ENCODE assay signal across 8 cellular contexts in the genomic region with DNA sequence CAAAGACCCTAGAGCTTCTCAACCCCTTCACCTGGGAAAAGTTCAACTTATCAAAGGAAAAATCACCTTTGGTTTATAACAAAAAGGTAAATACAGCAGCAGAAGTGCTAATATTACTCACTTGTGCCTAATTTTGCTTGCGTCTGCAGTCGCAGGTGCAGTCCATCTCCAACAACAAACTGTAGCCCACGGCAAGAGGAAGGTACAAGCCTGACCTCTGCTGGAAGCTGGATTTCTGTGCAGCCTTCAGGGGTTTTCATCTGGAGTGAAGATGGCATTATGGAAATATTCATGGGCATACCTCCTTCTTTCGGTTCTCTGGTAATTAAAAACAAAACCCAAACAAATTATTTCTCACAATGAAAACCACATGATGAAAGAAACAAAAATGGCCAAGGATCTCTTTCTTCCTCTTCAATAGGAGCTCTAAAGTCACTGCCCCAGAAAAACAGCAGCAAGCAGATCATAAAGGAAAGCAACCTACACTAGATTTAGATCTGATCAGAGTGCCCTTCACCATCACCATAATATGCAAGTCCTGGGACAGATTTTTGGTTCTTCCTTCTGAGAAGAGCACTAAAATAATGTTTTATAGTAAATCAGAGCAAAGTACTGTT. TPM values are rescaled to one million over a fixed set of nuclear protein-coding genes. Genes with fewer than 3 reads are reported as not detected.
A peak's percentile ranks its signal among the peaks of the same experiment; 100 is the strongest.
DNase-seq lines count a peak whose midpoint lies in the region; ATAC-seq and TF ChIP-seq lines count a peak whose summit lies in the region.

No MANE protein-coding gene starts in this region.

- no peaks in the 10 kb centered on the region for H3K27me3 ChIP-seq in right lobe of liver

- H3K4me1 ChIP-seq in right lobe of liver, result peaks cover 0 to 4% (median 0%) of the 10 kb centered on the region in 4 donors

- TF ChIP-seq CTCF in cardiac fibroblast (IDR thresholded peaks at IDR 0.05; ENCODE audit: low read depth, low read length) (peak; percentile 84), right lobe of liver (IDR thresholded peaks at IDR 0.05) (peak; percentile 55 to 76 (median 70))

- H3K4me3 ChIP-seq in cardiac fibroblast (replicated peaks in 1 of 2; ENCODE audit: low read depth in 2 of 2, low read length in 2 of 2) (no peak overlapping the region), right lobe of liver (no peak overlapping the region)

- no peak for TF ChIP-seq POLR2A in right lobe of liver (IDR thresholded peaks at IDR 0.05)

- peak; percentile 79 for ATAC-seq in GM19467 (IDR thresholded peaks at IDR 0.05; ENCODE audit: unreplicated experiment)
- ATAC-seq in HG03439 (IDR thresholded peaks at IDR 0.05; ENCODE audit: unreplicated experiment), result peak; percentile 47
- peak; percentile 83 to 91 (median 86) for ATAC-seq in right lobe of liver

- WGBS in right lobe of liver (ENCODE audit: insufficient coverage, low coverage, low lambda C conversion rate, missing lambda C conversion rate), result 22% methylated on average over 4 of the region's 4 CpGs

- no peak overlapping the region for H3K27ac ChIP-seq in right lobe of liver

- DNase-seq in SHP77 (lab: John Stamatoyannopoulos, UW) (peak; percentile 57 to 61), SHP77 treated with DMSO at 0.1 percent for 48 hours (lab: John Stamatoyannopoulos, UW) (no peak), NOMO-1 treated with DMSO at 0.1 percent for 48 hours (lab: John Stamatoyannopoulos, UW; ENCODE audit: unreplicated experiment) (peak; percentile 16), cardiac fibroblast (ENCODE audit: low read depth in 2 of 2) (peak; percentile 68 to 69), right lobe of liver (peak in 1 of 3 donors; percentile 27), NCI-H1048 (lab: John Stamatoyannopoulos, UW) (no peak)

- H3K36me3 ChIP-seq in right lobe of liver, result no peaks in the 10 kb centered on the region

- intact Hi-C loops in right lobe of liver (cut with DNase I), result loop anchor here (10.0 kb wide), 2 partner anchors 783 to 793 kb away; no protein-coding TSS in a partner anchor

- no peaks in the 10 kb centered on the region for H3K9me3 ChIP-seq in right lobe of liver

RNA-seq across cellular contexts. Expression of a gene that starts 7.8 kb away (rescaled TPM):
- 1 to 10 TPM; 1.6 to 4.8 (median 2.1) TPM for total RNA-seq in right lobe of liver

RNA-seq across cellular contexts. Expression of a gene that starts 9.7 kb away (rescaled TPM):
- total RNA-seq in right lobe of liver, result 10 to 100 TPM in 2 of 6 experiments, 1 to 10 TPM in 4; 8.9 to 15.1 (median 9.5) TPM

Comparison
In these comparisons a context has a peak if more than half of its experiments do, and no peak if none do; other contexts are left out.
1. DNase-seq: peak in SHP77 (2 of 2), NOMO-1 treated with DMSO at 0.1 percent for 48 hours (single experiment) and cardiac fibroblast (2 of 2); none in SHP77 treated with DMSO at 0.1 percent for 48 hours (single experiment) and NCI-H1048 (single experiment).
2. Peak in every context shown above with its lines, with median percentiles within 50 percentile points of each other: ATAC-seq.